21 cellular contexts compared by ENCODE assay signal in the genomic region with DNA sequence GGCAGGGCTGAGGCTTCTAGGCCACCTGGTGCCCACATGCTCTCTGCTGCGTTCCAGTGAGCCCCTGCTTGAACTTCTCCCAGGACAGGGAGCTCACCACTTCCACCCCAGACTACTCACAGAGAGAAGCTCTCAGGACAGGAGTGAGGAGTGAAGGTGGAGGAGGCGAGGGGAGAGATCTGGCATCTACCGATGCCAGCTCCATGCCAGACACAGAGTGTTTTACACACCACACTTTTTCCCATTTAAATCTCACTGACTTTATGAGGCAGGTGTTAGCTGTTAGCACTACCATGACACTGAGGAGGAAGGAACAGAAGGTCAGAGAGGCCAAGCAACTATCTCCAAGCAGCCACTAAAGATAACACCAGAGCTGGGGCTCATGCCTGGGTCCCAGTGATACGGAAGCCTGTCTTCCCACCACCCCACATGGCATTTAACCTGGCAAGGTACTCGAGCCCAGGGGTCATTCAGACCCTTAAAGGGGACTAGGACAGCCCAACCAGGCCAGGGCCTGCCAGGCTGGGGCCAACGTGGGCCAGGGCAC. TPM values are rescaled to one million over a fixed set of nuclear protein-coding genes. Genes with fewer than 3 reads are reported as not detected.
A peak's percentile ranks its signal among the peaks of the same experiment; 100 is the strongest.
DNase-seq lines count a peak whose midpoint lies in the region; ATAC-seq and TF ChIP-seq lines count a peak whose summit lies in the region.
"Had no signal": no experiment of that assay in that cellular context is flagged by ENCODE, and none has a peak within 500 bp of the region (broad histone marks: within the 10 kb centered on the region; RNA-seq: fewer than 3 reads in every experiment).

No MANE protein-coding gene starts in this region.

- peak overlapping the region; percentile 97 for H3K27ac ChIP-seq in RWPE1
- H3K27ac ChIP-seq: BLaER1 had no signal

- no peaks in the 10 kb centered on the region for H3K27me3 Mint-ChIP-seq in central memory CD8-positive, alpha-beta T cell
- peaks cover 15% of the 10 kb centered on the region for H3K27me3 Mint-ChIP-seq in nephron progenitor cell (ENCODE audit: low read depth, poor library complexity)
- H3K27me3 Mint-ChIP-seq: CD8-positive, alpha-beta memory T cell had no signal

- H3K4me1 Mint-ChIP-seq in central memory CD8-positive, alpha-beta T cell: peaks cover 48% of the 10 kb centered on the region
- H3K4me1 Mint-ChIP-seq in nephron progenitor cell: peaks cover 23% of the 10 kb centered on the region

- CTCF ChIA-PET in RWPE1 (lab: Yijun Ruan, JAX): interaction anchor here (1.5 kb wide), 1 partner anchor 37 kb away, joined by 7 read pairs; no protein-coding TSS in a partner anchor

- H3K36me3 Mint-ChIP-seq in central memory CD8-positive, alpha-beta T cell (ENCODE audit: insufficient read depth): peaks cover 6% of the 10 kb centered on the region
- peaks cover 27% of the 10 kb centered on the region for H3K36me3 Mint-ChIP-seq in nephron progenitor cell (ENCODE audit: low read depth)

- ATAC-seq in left ventricle myocardium superior: peak; percentile 30
- ATAC-seq in Right ventricle myocardium inferior: no peak
- ATAC-seq in central memory CD8-positive, alpha-beta T cell (replicated peaks; ENCODE audit: extremely low read depth, poor library complexity, severe bottlenecking): no peak
- ATAC-seq: GM23338 had no signal

- no peak overlapping the region for H3K4me3 Mint-ChIP-seq in central memory CD8-positive, alpha-beta T cell
- H3K4me3 Mint-ChIP-seq in nephron progenitor cell: no peak overlapping the region
- H3K4me3 Mint-ChIP-seq: GM23338 had no signal

- peaks cover 6% of the 10 kb centered on the region for H3K9me3 Mint-ChIP-seq in central memory CD8-positive, alpha-beta T cell
- peaks cover 26% of the 10 kb centered on the region for H3K9me3 Mint-ChIP-seq in nephron progenitor cell

- intact Hi-C loops in left ventricle myocardium superior (cut with micrococcal nuclease) (no loop called here), Right ventricle myocardium inferior (cut with DNase I) (no loop called here)

- DNase-seq in left ventricle myocardium superior: no peak
- DNase-seq in Right ventricle myocardium inferior (ENCODE audit: missing footprints): no peak
- DNase-seq in RWPE1 (ENCODE audit: low spot score): no peak
- DNase-seq in central memory CD8-positive, alpha-beta T cell (ENCODE audit: low spot score in 2 of 2): no peak
- no peak for DNase-seq in nephron progenitor cell
- no peak for DNase-seq in NCI-H2227 (lab: John Stamatoyannopoulos, UW; ENCODE audit: unreplicated experiment)
- no peak for DNase-seq in SK-N-DZ (ENCODE audit: low spot score)
- no peak for DNase-seq in occipital lobe (lab: John Stamatoyannopoulos, UW)
- DNase-seq: CD8-positive, alpha-beta memory T cell; DMS79; HCEC 1CT; NCI-H1092 treated with DMSO at 0.1 percent for 48 hours; NCI-H146; NCI-H2081; NCI-H748 treated with DMSO at 0.1 percent for 48 hours; SHP77 treated with DMSO at 0.1 percent for 48 hours had no signal

- peak overlapping the region; percentile 32 for H3K27ac Mint-ChIP-seq in central memory CD8-positive, alpha-beta T cell (ENCODE audit: low read depth)
- peak overlapping the region; percentile 39 for H3K27ac Mint-ChIP-seq in nephron progenitor cell
- H3K27ac Mint-ChIP-seq: CD8-positive, alpha-beta memory T cell; GM23338 had no signal

- no peak for TF ChIP-seq CTCF in RWPE1 (conservative IDR thresholded peaks at IDR 0.05; ENCODE audit: low read depth)
- TF ChIP-seq CTCF in nephron progenitor cell (IDR thresholded peaks at IDR 0.05): no peak

- POLR2A ChIA-PET in RWPE1 (lab: Yijun Ruan, JAX; ENCODE audit: low non-redundant PET): no interaction called here

RNA-seq across cellular contexts. Expression of gene FAM83G, which starts 6.8 kb away (rescaled TPM):
- total RNA-seq in left ventricle myocardium superior: 2.3 TPM
- total RNA-seq in Right ventricle myocardium inferior: 2.7 TPM
- 0.08 TPM in 1 of 2 replicates, not detected in the other for polyA plus RNA-seq in SK-N-DZ (2014; cell fraction: cytosol; rRNA removed)
- polyA plus RNA-seq in SK-N-DZ (2014; cell fraction: nucleus; rRNA removed): not detected in 2 replicates
- total RNA-seq in occipital lobe: 0.16 TPM

RNA-seq across cellular contexts. Expression of gene SLC5A10, which starts 45.8 kb away (rescaled TPM):
- total RNA-seq in left ventricle myocardium superior: not detected
- not detected for total RNA-seq in Right ventricle myocardium inferior
- 0.51 TPM in 1 of 2 replicates, not detected in the other for polyA plus RNA-seq in SK-N-DZ (2014; cell fraction: cytosol; rRNA removed)
- polyA plus RNA-seq in SK-N-DZ (2014; cell fraction: nucleus; rRNA removed): 0.09 TPM in 1 of 2 replicates, not detected in the other
- not detected for total RNA-seq in occipital lobe
- total RNA-seq: A673; CD8-positive, alpha-beta memory T cell; NCI-H460; OCI-LY7 had no signal
- polyA plus RNA-seq: CD8-positive, alpha-beta memory T cell; GM23338 had no signal

RNA-seq across cellular contexts. Expression of gene GRAP, which starts 49.0 kb away (rescaled TPM):
- total RNA-seq in left ventricle myocardium superior: 2.2 TPM
- total RNA-seq in Right ventricle myocardium inferior: 2.0 TPM
- polyA plus RNA-seq in SK-N-DZ (2014; cell fraction: cytosol; rRNA removed): not detected in 2 replicates
- polyA plus RNA-seq in SK-N-DZ (2014; cell fraction: nucleus; rRNA removed): 4.6 TPM in 1 of 2 replicates, not detected in the other
- 3.6 TPM for total RNA-seq in occipital lobe
- total RNA-seq: NCI-H460 had no signal
- polyA plus RNA-seq: GM23338 had no signal
